8 cellular contexts compared by ENCODE assay signal in genomic region chr9:114033397-114034103, GRCh38. TPM values are rescaled to one million over a fixed set of nuclear protein-coding genes. Genes with fewer than 3 reads are reported as not detected.
A peak's percentile ranks its signal among the peaks of the same experiment; 100 is the strongest.
DNase-seq lines count a peak whose midpoint lies in the region; ATAC-seq and TF ChIP-seq lines count a peak whose summit lies in the region.

No MANE protein-coding gene starts in this region.

- WGBS in suprapubic skin: 72% methylated on average over 9 of the region's 12 CpGs

- H3K27ac Mint-ChIP-seq in activated naive CD4-positive, alpha-beta T cell treated with anti-CD3 and anti-CD28 coated beads for 36 hours: no peak overlapping the region
- H3K27ac Mint-ChIP-seq in activated naive CD4-positive, alpha-beta T cell treated with anti-CD3 and anti-CD28 coated beads, Interleukin-2, amount 50 U/mL, for 72 hours: no peak overlapping the region
- no peak overlapping the region for H3K27ac Mint-ChIP-seq in activated naive CD8-positive, alpha-beta T cell treated with anti-CD3 and anti-CD28 coated beads for 36 hours

- no peak for ATAC-seq in activated naive CD4-positive, alpha-beta T cell treated with anti-CD3 and anti-CD28 coated beads, Interleukin-2, amount 50 U/mL, for 72 hours
- no peak for ATAC-seq in HG02970 (IDR thresholded peaks at IDR 0.05; ENCODE audit: low FRiP score, unreplicated experiment)
- no peak for ATAC-seq in GM19324 (IDR thresholded peaks at IDR 0.05; ENCODE audit: low FRiP score, unreplicated experiment)

- peak; percentile 15 for DNase-seq in activated naive CD4-positive, alpha-beta T cell treated with anti-CD3 and anti-CD28 coated beads for 36 hours
- no peak for DNase-seq in activated naive CD4-positive, alpha-beta T cell treated with anti-CD3 and anti-CD28 coated beads, Interleukin-2, amount 50 U/mL, for 72 hours (ENCODE audit: low spot score in 2 of 2)
- DNase-seq in activated naive CD8-positive, alpha-beta T cell treated with anti-CD3 and anti-CD28 coated beads for 36 hours: peak; percentile 8
- DNase-seq in hepatic stellate cell (ENCODE audit: low spot score) (peak; percentile 39), suprapubic skin (ENCODE audit: low spot score in 2 of 2) (peak; percentile 29 to 50), AG08396 (ENCODE audit: low spot score) (no peak)

- no peaks in the 10 kb centered on the region for H3K9me3 ChIP-seq in suprapubic skin

- peaks cover 11% of the 10 kb centered on the region for H3K4me1 ChIP-seq in suprapubic skin

- H3K36me3 ChIP-seq in suprapubic skin: peaks cover 18% of the 10 kb centered on the region

- no peak for TF ChIP-seq CTCF in suprapubic skin (IDR thresholded peaks at IDR 0.05)

- no peaks in the 10 kb centered on the region for H3K9me3 Mint-ChIP-seq in activated naive CD4-positive, alpha-beta T cell treated with anti-CD3 and anti-CD28 coated beads for 36 hours
- no peaks in the 10 kb centered on the region for H3K9me3 Mint-ChIP-seq in activated naive CD4-positive, alpha-beta T cell treated with anti-CD3 and anti-CD28 coated beads, Interleukin-2, amount 50 U/mL, for 72 hours
- no peaks in the 10 kb centered on the region for H3K9me3 Mint-ChIP-seq in activated naive CD8-positive, alpha-beta T cell treated with anti-CD3 and anti-CD28 coated beads for 36 hours

- no peak overlapping the region for H3K4me3 Mint-ChIP-seq in activated naive CD4-positive, alpha-beta T cell treated with anti-CD3 and anti-CD28 coated beads for 36 hours
- H3K4me3 Mint-ChIP-seq in activated naive CD8-positive, alpha-beta T cell treated with anti-CD3 and anti-CD28 coated beads for 36 hours: no peak overlapping the region

- no peaks in the 10 kb centered on the region for H3K4me1 Mint-ChIP-seq in activated naive CD4-positive, alpha-beta T cell treated with anti-CD3 and anti-CD28 coated beads for 36 hours (ENCODE audit: low read depth)
- H3K4me1 Mint-ChIP-seq in activated naive CD8-positive, alpha-beta T cell treated with anti-CD3 and anti-CD28 coated beads for 36 hours: no peaks in the 10 kb centered on the region

- intact Hi-C loops in activated naive CD4-positive, alpha-beta T cell treated with anti-CD3 and anti-CD28 coated beads for 36 hours (cut with micrococcal nuclease): loop anchor here (2.0 to 10.0 kb wide), 2 partner anchors 229 to 351 kb away; no protein-coding TSS in a partner anchor

- H3K4me3 ChIP-seq in suprapubic skin: no peak overlapping the region

- no peaks in the 10 kb centered on the region for H3K27me3 Mint-ChIP-seq in activated naive CD4-positive, alpha-beta T cell treated with anti-CD3 and anti-CD28 coated beads for 36 hours (ENCODE audit: low read depth)
- no peaks in the 10 kb centered on the region for H3K27me3 Mint-ChIP-seq in activated naive CD8-positive, alpha-beta T cell treated with anti-CD3 and anti-CD28 coated beads for 36 hours

- CTCF ChIA-PET in activated naive CD4-positive, alpha-beta T cell treated with anti-CD3 and anti-CD28 coated beads for 36 hours (lab: Charles Lee): interaction anchor here (0.6 to 1.4 kb wide), 2 partner anchors 55 to 146 kb away, joined by 3 to 4 read pairs; no protein-coding TSS in a partner anchor

- no peaks in the 10 kb centered on the region for H3K27me3 ChIP-seq in suprapubic skin

- TF ChIP-seq EP300 in suprapubic skin (IDR thresholded peaks at IDR 0.05): no peak

- TF ChIP-seq POLR2A in suprapubic skin (IDR thresholded peaks at IDR 0.05): no peak

- H3K27ac ChIP-seq in suprapubic skin: no peak overlapping the region

- H3K36me3 Mint-ChIP-seq in activated naive CD4-positive, alpha-beta T cell treated with anti-CD3 and anti-CD28 coated beads for 36 hours (ENCODE audit: low read depth): no peaks in the 10 kb centered on the region
- H3K36me3 Mint-ChIP-seq in activated naive CD4-positive, alpha-beta T cell treated with anti-CD3 and anti-CD28 coated beads, Interleukin-2, amount 50 U/mL, for 72 hours: no peaks in the 10 kb centered on the region
- no peaks in the 10 kb centered on the region for H3K36me3 Mint-ChIP-seq in activated naive CD8-positive, alpha-beta T cell treated with anti-CD3 and anti-CD28 coated beads for 36 hours

RNA-seq across cellular contexts. Expression of gene AMBP, which starts 44.5 kb away (rescaled TPM):
- total RNA-seq in activated naive CD4-positive, alpha-beta T cell treated with anti-CD3 and anti-CD28 coated beads for 36 hours: not detected
- total RNA-seq in activated naive CD4-positive, alpha-beta T cell treated with anti-CD3 and anti-CD28 coated beads, Interleukin-2, amount 50 U/mL, for 72 hours: not detected
- not detected for total RNA-seq in activated naive CD8-positive, alpha-beta T cell treated with anti-CD3 and anti-CD28 coated beads for 36 hours
- 1 to 10 TPM in 1 of 4 donors, not detected in 3; 3.6 TPM for total RNA-seq in suprapubic skin

Comparison
In these comparisons a context has a peak if more than half of its experiments do, and no peak if none do; other contexts are left out.
1. DNase-seq: peak in activated naive CD4-positive, alpha-beta T cell treated with anti-CD3 and anti-CD28 coated beads for 36 hours (single experiment), activated naive CD8-positive, alpha-beta T cell treated with anti-CD3 and anti-CD28 coated beads for 36 hours (single experiment), hepatic stellate cell (single experiment) and suprapubic skin (2 of 2); none in activated naive CD4-positive, alpha-beta T cell treated with anti-CD3 and anti-CD28 coated beads, Interleukin-2, amount 50 U/mL, for 72 hours (0 of 2) and AG08396 (single experiment).